25 cellular contexts compared by ENCODE assay signal in the genomic region with DNA sequence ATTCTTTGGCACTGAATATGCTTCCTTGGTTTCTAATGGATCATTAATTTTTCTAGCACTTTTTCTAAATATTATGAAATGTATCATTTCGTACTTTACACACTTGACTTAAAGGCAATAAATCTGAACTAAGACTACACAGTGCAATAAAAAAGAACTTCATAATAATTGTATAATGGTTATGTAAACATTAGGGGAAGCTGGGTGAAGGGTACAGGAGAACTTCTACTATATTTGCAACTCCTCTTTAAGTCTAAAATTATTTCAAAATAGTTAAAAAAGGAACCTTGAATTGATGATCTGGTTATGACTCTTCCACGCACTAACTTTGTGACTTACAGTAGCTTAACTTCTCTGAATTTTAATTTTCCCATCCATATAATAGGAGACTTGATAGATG.
"Had no signal": no experiment of that assay in that cellular context is flagged by ENCODE, and none has a peak within 500 bp of the region (broad histone marks: within the 10 kb centered on the region; RNA-seq: fewer than 3 reads in every experiment).

No MANE protein-coding gene starts in this region.

- H3K36me3 ChIP-seq: colonic mucosa, esophagus muscularis mucosa, esophagus squamous epithelium, gastrocnemius medialis, gastroesophageal sphincter, heart left ventricle, heart right ventricle had no signal

- H3K27ac ChIP-seq: colonic mucosa, coronary artery, dorsolateral prefrontal cortex, epithelial cell of prostate, esophagus muscularis mucosa, esophagus squamous epithelium, foreskin keratinocyte, gastrocnemius medialis, gastroesophageal sphincter, heart left ventricle, heart right ventricle, hepatocyte had no signal

- H3K4me1 ChIP-seq: colonic mucosa, foreskin keratinocyte, gastrocnemius medialis, heart left ventricle, heart right ventricle had no signal

- H3K4me3 ChIP-seq: colonic mucosa, coronary artery, dorsolateral prefrontal cortex, esophagus muscularis mucosa, esophagus squamous epithelium, gastrocnemius medialis, gastroesophageal sphincter, heart left ventricle, heart right ventricle, hepatocyte had no signal

- H3K27me3 ChIP-seq: colonic mucosa, dorsolateral prefrontal cortex, esophagus muscularis mucosa, gastrocnemius medialis, gastroesophageal sphincter had no signal

- H3K9me3 ChIP-seq: colonic mucosa, esophagus muscularis mucosa, esophagus squamous epithelium, gastrocnemius medialis, gastroesophageal sphincter, heart left ventricle, heart right ventricle had no signal

- ATAC-seq: effector memory CD8-positive, alpha-beta T cell; esophagus mucosa; foreskin keratinocyte; gastrocnemius medialis; gastroesophageal sphincter; heart left ventricle; heart right ventricle had no signal

- DNase-seq: colonic mucosa; cortex of kidney; dermis blood vessel endothelial cell; dorsolateral prefrontal cortex; effector CD4-positive, alpha-beta T cell; effector CD8-positive, alpha-beta T cell; effector memory CD4-positive, alpha-beta T cell; effector memory CD8-positive, alpha-beta T cell; endodermal cell; erythroblast; esophagus squamous epithelium; foreskin fibroblast; foreskin keratinocyte; foreskin melanocyte; gastrocnemius medialis; glutamatergic neuron; head of caudate nucleus; heart left ventricle; heart right ventricle had no signal
